16 cellular contexts compared by ENCODE assay signal in the genomic region with DNA sequence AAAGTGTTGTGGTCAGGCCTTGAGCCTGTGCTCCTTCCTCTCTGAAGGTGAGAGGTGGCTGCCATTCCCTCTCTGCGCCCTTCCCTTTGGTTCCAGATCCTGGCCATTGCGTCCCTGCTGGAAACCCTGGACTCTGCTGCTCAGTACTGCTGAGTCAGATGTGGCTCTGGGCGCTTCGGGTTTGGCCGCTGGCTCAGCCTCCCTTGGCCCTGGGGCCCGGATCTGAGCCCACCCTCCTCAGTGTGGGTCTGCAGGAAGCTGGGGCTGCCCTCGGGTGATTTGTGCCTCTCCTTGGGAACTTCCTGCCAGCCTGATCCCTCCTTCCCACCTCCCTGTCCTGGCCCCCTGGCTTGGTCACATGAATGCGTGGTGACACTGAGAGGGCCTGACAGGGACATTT. TPM values are rescaled to one million over a fixed set of nuclear protein-coding genes. Genes with fewer than 3 reads are reported as not detected.
DNase-seq lines count a peak whose midpoint lies in the region; ATAC-seq and TF ChIP-seq lines count a peak whose summit lies in the region.
"Had no signal": no experiment of that assay in that cellular context is flagged by ENCODE, and none has a peak within 500 bp of the region (broad histone marks: within the 10 kb centered on the region; RNA-seq: fewer than 3 reads in every experiment).

No MANE protein-coding gene starts in this region.

- H3K4me3 ChIP-seq in AG04450 (ENCODE audit: low read depth, low read length) (no peak overlapping the region), RWPE2 (ENCODE audit: severe bottlenecking) (no peak overlapping the region)

- peaks cover 3% of the 10 kb centered on the region for H3K36me3 Mint-ChIP-seq in activated naive CD8-positive, alpha-beta T cell treated with anti-CD3 and anti-CD28 coated beads for 36 hours
- H3K36me3 Mint-ChIP-seq in type B pancreatic cell: peaks cover 5% of the 10 kb centered on the region

- H3K27me3 Mint-ChIP-seq in activated naive CD8-positive, alpha-beta T cell treated with anti-CD3 and anti-CD28 coated beads for 36 hours: no peaks in the 10 kb centered on the region
- H3K27me3 Mint-ChIP-seq in type B pancreatic cell: no peaks in the 10 kb centered on the region

- H3K4me1 Mint-ChIP-seq in activated naive CD8-positive, alpha-beta T cell treated with anti-CD3 and anti-CD28 coated beads for 36 hours: no peaks in the 10 kb centered on the region
- H3K4me1 Mint-ChIP-seq in type B pancreatic cell (ENCODE audit: unreplicated experiment): no peaks in the 10 kb centered on the region

- H3K4me1 ChIP-seq in RWPE2 (ENCODE audit: insufficient read depth, poor library complexity, severe bottlenecking): no peaks in the 10 kb centered on the region

- TF ChIP-seq CTCF in AG04450 (IDR thresholded peaks at IDR 0.05; ENCODE audit: low read depth, low read length): no peak
- no peak for TF ChIP-seq CTCF in RWPE2 (IDR thresholded peaks at IDR 0.05; ENCODE audit: poor library complexity, severe bottlenecking)
- no peak for TF ChIP-seq CTCF in type B pancreatic cell (conservative IDR thresholded peaks at IDR 0.05)
- TF ChIP-seq CTCF in RWPE1 (conservative IDR thresholded peaks at IDR 0.05; ENCODE audit: low read depth): no peak

- H3K36me3 ChIP-seq in RWPE2 (ENCODE audit: low read depth): peaks cover 75% of the 10 kb centered on the region

- POLR2A ChIA-PET in AG04450 (lab: Yijun Ruan, JAX): no interaction called here
- POLR2A ChIA-PET in RWPE1 (lab: Yijun Ruan, JAX; ENCODE audit: low non-redundant PET): no interaction called here

- CTCF ChIA-PET in AG04450 (lab: Charles Lee): interaction anchor here (0.6 to 1.8 kb wide), 3 partner anchors 11 to 296 kb away, joined by 3 to 6 read pairs (median 3); no protein-coding TSS in a partner anchor
- CTCF ChIA-PET in RWPE1 (lab: Yijun Ruan, JAX): interaction anchor here (0.9 to 1.8 kb wide), 3 partner anchors 44 to 296 kb away, joined by 3 to 7 read pairs (median 3); a partner anchor contains a TSS

- DNase-seq in AG04450 (ENCODE audit: low read depth, low spot score): no peak
- DNase-seq in EL: peak; percentile 35
- peak; percentile 26 for DNase-seq in RWPE2 (ENCODE audit: low spot score)
- peak; percentile 40 for DNase-seq in medulla oblongata (ENCODE audit: extremely low spot score)
- no peak for DNase-seq in activated naive CD8-positive, alpha-beta T cell treated with anti-CD3 and anti-CD28 coated beads for 36 hours
- no peak for DNase-seq in type B pancreatic cell (ENCODE audit: extremely low spot score, unreplicated experiment)
- no peak for DNase-seq in RWPE1 (ENCODE audit: low spot score)
- DNase-seq in sciatic nerve (ENCODE audit: low spot score): no peak
- DNase-seq: MM.1S, NCI-H1092, NCI-H146, NCI-H2029 treated with DMSO at 0.1 percent for 48 hours, NCI-H2171 treated with DMSO at 0.1 percent for 48 hours, NCI-H446, NCI-H526 treated with DMSO at 0.1 percent for 48 hours had no signal

- H3K9me3 ChIP-seq in AG04450 (ENCODE audit: control insufficient read depth, insufficient read depth, low read length) (no peaks in the 10 kb centered on the region; the same call in 1 of the 2 replicates), RWPE2 (ENCODE audit: severe bottlenecking) (no peaks in the 10 kb centered on the region)

- H3K27me3 ChIP-seq in AG04450 (ENCODE audit: control insufficient read depth, insufficient read depth, low read length): no peaks in the 10 kb centered on the region
- no peaks in the 10 kb centered on the region for H3K27me3 ChIP-seq in RWPE2 (ENCODE audit: insufficient read depth, poor library complexity, severe bottlenecking)

- H3K27ac Mint-ChIP-seq in activated naive CD8-positive, alpha-beta T cell treated with anti-CD3 and anti-CD28 coated beads for 36 hours: no peak overlapping the region
- H3K27ac Mint-ChIP-seq in type B pancreatic cell: no peak overlapping the region

- H3K4me3 Mint-ChIP-seq in activated naive CD8-positive, alpha-beta T cell treated with anti-CD3 and anti-CD28 coated beads for 36 hours: no peak overlapping the region
- no peak overlapping the region for H3K4me3 Mint-ChIP-seq in type B pancreatic cell

- H3K9me3 Mint-ChIP-seq in activated naive CD8-positive, alpha-beta T cell treated with anti-CD3 and anti-CD28 coated beads for 36 hours: no peaks in the 10 kb centered on the region
- no peaks in the 10 kb centered on the region for H3K9me3 Mint-ChIP-seq in type B pancreatic cell

- H3K27ac ChIP-seq in AG04450 (ENCODE audit: low read depth, low read length) (peak overlapping the region; percentile 31), RWPE2 (ENCODE audit: poor library complexity, severe bottlenecking) (no peak overlapping the region), RWPE1 (no peak overlapping the region)
- H3K27ac ChIP-seq: KMS-11 had no signal

- no peak for ATAC-seq in RWPE2 (ENCODE audit: low read depth)
- no peak for ATAC-seq in sciatic nerve

- intact Hi-C loops in sciatic nerve (cut with DNase I): loop anchor here (10.0 kb wide), 1 partner anchor 298 kb away; no protein-coding TSS in a partner anchor

RNA-seq across cellular contexts. Expression of a gene that starts 32.2 kb away (rescaled TPM):
- polyA plus RNA-seq in AG04450 (2011; rRNA removed): 1,269 and 1,338 TPM in 2 replicates
- 337 and 391 TPM in 2 replicates for polyA minus RNA-seq in AG04450 (2011; rRNA and poly(A)+ RNA removed)
- total RNA-seq in activated naive CD8-positive, alpha-beta T cell treated with anti-CD3 and anti-CD28 coated beads for 36 hours: 10 to 100 TPM; 35.1 to 36.5 TPM
- total RNA-seq in type B pancreatic cell (ENCODE audit: low replicate concordance) (94.0 and 96.0 TPM in 2 replicates), sciatic nerve (46.3 TPM)

RNA-seq across cellular contexts. Expression of a gene that starts 43.2 kb away (rescaled TPM):
- polyA plus RNA-seq in AG04450 (2011; rRNA removed): 0.10 and 0.11 TPM in 2 replicates
- 0.14 and 0.17 TPM in 2 replicates for polyA minus RNA-seq in AG04450 (2011; rRNA and poly(A)+ RNA removed)
- total RNA-seq in activated naive CD8-positive, alpha-beta T cell treated with anti-CD3 and anti-CD28 coated beads for 36 hours: not detected
- total RNA-seq in type B pancreatic cell (ENCODE audit: low replicate concordance) (0.22 and 0.38 TPM in 2 replicates), sciatic nerve (not detected)

Comparison
In these comparisons a context has a peak if more than half of its experiments do, and no peak if none do; other contexts are left out.
1. DNase-seq: peak in EL (single experiment), RWPE2 (single experiment) and medulla oblongata (single experiment); none in AG04450 (single experiment), activated naive CD8-positive, alpha-beta T cell treated with anti-CD3 and anti-CD28 coated beads for 36 hours (single experiment), type B pancreatic cell (single experiment), RWPE1 (single experiment) and sciatic nerve (single experiment).